In genomic region chr13:109610517-109610916, GRCh38 we compare ENCODE assay signal across 8 cellular contexts.
DNase-seq lines count a peak whose midpoint lies in the region; ATAC-seq and TF ChIP-seq lines count a peak whose summit lies in the region.

No MANE protein-coding gene starts in this region.

- H3K27me3 ChIP-seq in lung (ENCODE audit: control insufficient read depth, insufficient read depth): no peaks in the 10 kb centered on the region

- H3K4me3 ChIP-seq in astrocyte of the spinal cord (ENCODE audit: low read depth, low read length): no peak overlapping the region
- H3K4me3 ChIP-seq in lung: no peak overlapping the region

- ATAC-seq in lung (ENCODE audit: insufficient read depth, low FRiP score) (no peak), HG03432 (IDR thresholded peaks at IDR 0.05; ENCODE audit: unreplicated experiment) (no peak), GM21529 (IDR thresholded peaks at IDR 0.05; ENCODE audit: unreplicated experiment) (no peak)

- DNase-seq in NCI-H748 (lab: John Stamatoyannopoulos, UW; ENCODE audit: unreplicated experiment) (peak; percentile 34), NCI-H748 treated with DMSO at 0.1 percent for 48 hours (lab: John Stamatoyannopoulos, UW) (no peak), RPMI8226 (peak; percentile 19), astrocyte of the spinal cord (ENCODE audit: low read depth, low spot score) (no peak), lung (ENCODE audit: low spot score) (peak; percentile 32), NCI-H1092 (lab: John Stamatoyannopoulos, UW) (no peak)

- no peak overlapping the region for H3K27ac ChIP-seq in lung (ENCODE audit: low read depth in 1 of 2, low read length in 1 of 2)

- peaks cover 0 to 1% of the 10 kb centered on the region in 2 donors for H3K9me3 ChIP-seq in lung (ENCODE audit: control insufficient read depth in 2 of 2, insufficient read depth in 1 of 2, low read length in 1 of 2)

- peak; percentile 31 for TF ChIP-seq CTCF in astrocyte of the spinal cord (IDR thresholded peaks at IDR 0.05; ENCODE audit: low read depth, low read length)
- no peak for TF ChIP-seq CTCF in lung (IDR thresholded peaks at IDR 0.05; ENCODE audit: control extremely low read depth, extremely low read depth)

- H3K4me1 ChIP-seq in lung (ENCODE audit: control insufficient read depth in 2 of 2, insufficient read depth in 2 of 2, low read length in 2 of 2): no peaks in the 10 kb centered on the region

- in situ Hi-C loops in astrocyte of the spinal cord (cut with HindIII; ENCODE audit: low sequenced_read_pairs): no loop called here

- 53 to 60% methylated on average over 4 of the region's 4 CpGs for WGBS in lung, 2 donors

- no peaks in the 10 kb centered on the region for H3K36me3 ChIP-seq in lung (ENCODE audit: control insufficient read depth in 2 of 2, insufficient read depth in 2 of 2, low read length in 2 of 2)

Comparison
In these comparisons a context has a peak if more than half of its experiments do, and no peak if none do; other contexts are left out.
1. DNase-seq: peak in NCI-H748 (single experiment), RPMI8226 (single experiment) and lung (single experiment); none in NCI-H748 treated with DMSO at 0.1 percent for 48 hours (single experiment), astrocyte of the spinal cord (single experiment) and NCI-H1092 (single experiment).